ENCODE assay signal across 8 cellular contexts in the genomic region with DNA sequence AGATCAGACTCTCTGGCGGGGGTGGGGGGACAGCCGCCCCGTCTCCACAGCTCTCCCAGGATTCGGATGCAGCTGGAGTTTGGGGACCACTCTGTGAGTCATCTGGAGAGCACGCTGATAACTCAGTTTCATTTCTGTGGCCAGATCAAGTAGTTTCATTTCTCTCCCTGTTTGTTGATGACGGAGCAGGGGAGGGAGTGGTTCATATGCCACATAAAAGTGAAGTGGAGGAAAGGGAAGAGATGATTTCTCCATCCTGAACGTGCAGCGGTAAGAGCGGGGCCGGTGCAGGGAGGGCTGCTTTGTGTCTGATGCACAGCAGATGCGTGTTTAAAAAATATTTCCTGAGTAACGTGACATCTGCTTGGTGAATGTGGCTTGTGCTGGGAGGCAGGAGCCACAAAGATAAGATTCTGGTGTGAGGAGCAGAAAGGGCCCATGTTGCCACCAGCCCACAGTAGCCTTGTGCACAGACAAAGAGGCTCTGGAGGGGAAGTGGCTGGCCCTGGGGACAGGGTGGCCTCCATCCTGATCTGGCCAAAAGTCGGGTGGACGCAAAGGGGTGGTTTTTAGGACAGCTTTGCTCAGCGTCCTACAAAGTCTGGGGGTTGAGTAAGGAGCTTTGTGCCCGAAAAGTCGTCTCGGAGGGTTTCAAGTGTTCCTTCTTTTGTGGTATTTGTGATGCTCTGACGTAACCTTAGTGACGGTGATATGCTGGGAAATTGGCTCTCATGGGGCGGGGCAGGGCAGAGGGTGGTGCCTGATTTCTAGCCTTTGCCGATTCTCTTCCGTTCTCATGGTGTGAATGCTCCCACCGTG. TPM values are rescaled to one million over a fixed set of nuclear protein-coding genes. Genes with fewer than 3 reads are reported as not detected.
DNase-seq lines count a peak whose midpoint lies in the region; ATAC-seq and TF ChIP-seq lines count a peak whose summit lies in the region.

A gene with protein sequence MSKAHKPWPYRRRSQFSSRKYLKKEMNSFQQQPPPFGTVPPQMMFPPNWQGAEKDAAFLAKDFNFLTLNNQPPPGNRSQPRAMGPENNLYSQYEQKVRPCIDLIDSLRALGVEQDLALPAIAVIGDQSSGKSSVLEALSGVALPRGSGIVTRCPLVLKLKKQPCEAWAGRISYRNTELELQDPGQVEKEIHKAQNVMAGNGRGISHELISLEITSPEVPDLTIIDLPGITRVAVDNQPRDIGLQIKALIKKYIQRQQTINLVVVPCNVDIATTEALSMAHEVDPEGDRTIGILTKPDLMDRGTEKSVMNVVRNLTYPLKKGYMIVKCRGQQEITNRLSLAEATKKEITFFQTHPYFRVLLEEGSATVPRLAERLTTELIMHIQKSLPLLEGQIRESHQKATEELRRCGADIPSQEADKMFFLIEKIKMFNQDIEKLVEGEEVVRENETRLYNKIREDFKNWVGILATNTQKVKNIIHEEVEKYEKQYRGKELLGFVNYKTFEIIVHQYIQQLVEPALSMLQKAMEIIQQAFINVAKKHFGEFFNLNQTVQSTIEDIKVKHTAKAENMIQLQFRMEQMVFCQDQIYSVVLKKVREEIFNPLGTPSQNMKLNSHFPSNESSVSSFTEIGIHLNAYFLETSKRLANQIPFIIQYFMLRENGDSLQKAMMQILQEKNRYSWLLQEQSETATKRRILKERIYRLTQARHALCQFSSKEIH (plus strand): TSS at position 242 of the 819 bp plus-strand sequence. CDS start 14,880 bp downstream, outside the sequence.

- CTCF ChIA-PET in RWPE1 (lab: Yijun Ruan, JAX) = no interaction called here

- H3K36me3 ChIP-seq in H7 (replicated peaks; ENCODE audit: control insufficient read depth, insufficient read depth, low read length) = no peaks in the 10 kb centered on the region

- no peaks in the 10 kb centered on the region for H3K27me3 ChIP-seq in H7 (ENCODE audit: control insufficient read depth, insufficient read depth, low read length)

- H3K27ac ChIP-seq in RWPE1 = no peak within 1 kb of the TSS

- ATAC-seq in GM18508 (IDR thresholded peaks at IDR 0.05; ENCODE audit: insufficient read depth, unreplicated experiment) (peak; percentile 54), HG02970 (IDR thresholded peaks at IDR 0.05; ENCODE audit: low FRiP score, unreplicated experiment) (peak; percentile 46)

- DNase-seq in RWPE1 (ENCODE audit: low spot score) (peak; percentile 35), hepatic stellate cell (ENCODE audit: low spot score) (peak; percentile 67), H7 (no peak), amniotic stem cell (lab: John Stamatoyannopoulos, UW) (no peak)
- peak; percentile 72 for DNase-seq in activated naive CD4-positive, alpha-beta T cell treated with anti-CD3 and anti-CD28 coated beads, Interleukin-2, amount 50 U/mL, for 16 hours
- peak; percentile 74 for DNase-seq in stimulated activated CD4-positive, alpha-beta T cell treated with anti-CD3 and anti-CD28 coated beads, Interleukin-2, amount 100 ng/mL, for 4 hours (ENCODE audit: low read depth)

- TF ChIP-seq CTCF in RWPE1 (conservative IDR thresholded peaks at IDR 0.05; ENCODE audit: low read depth) = no peak

- no peak within 1 kb of the TSS for H3K4me3 ChIP-seq in H7 (ENCODE audit: insufficient read depth, low read depth, low read length)

- POLR2A ChIA-PET in RWPE1 (lab: Yijun Ruan, JAX; ENCODE audit: low non-redundant PET) = no interaction called here

RNA-seq across cellular contexts. Expression of the gene that starts here (rescaled TPM):
- total RNA-seq in H7 (2014; rRNA removed; shearing (Covaris generic)) = 0.45 and 2.1 TPM in 2 replicates

Comparison
In these comparisons a context has a peak if more than half of its experiments do, and no peak if none do; other contexts are left out.
1. DNase-seq: peak in RWPE1 (single experiment), activated naive CD4-positive, alpha-beta T cell treated with anti-CD3 and anti-CD28 coated beads, Interleukin-2, amount 50 U/mL, for 16 hours (single experiment), hepatic stellate cell (single experiment) and stimulated activated CD4-positive, alpha-beta T cell treated with anti-CD3 and anti-CD28 coated beads, Interleukin-2, amount 100 ng/mL, for 4 hours (single experiment); none in H7 (single experiment) and amniotic stem cell (single experiment).